9 cellular contexts compared by ENCODE assay signal in the genomic region with DNA sequence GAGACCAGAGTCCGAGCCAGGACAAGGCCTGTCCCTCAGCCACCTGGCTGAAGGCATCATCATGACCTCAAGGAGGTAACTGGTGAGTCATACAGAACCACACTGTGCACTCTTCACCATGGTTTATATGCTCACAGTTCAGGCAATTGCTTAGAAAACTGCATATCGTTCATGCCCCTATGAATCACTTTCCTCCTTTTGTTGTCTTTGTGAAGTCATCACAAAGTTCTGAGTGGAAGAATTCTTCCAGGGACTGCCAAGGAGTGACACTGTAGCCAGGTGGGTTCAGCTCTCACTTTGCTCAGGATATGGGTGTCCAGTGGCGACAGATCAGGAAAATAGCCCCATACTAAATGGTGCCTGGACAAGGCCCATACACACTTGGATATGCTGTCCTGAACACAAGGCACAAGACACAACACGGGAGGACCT.
DNase-seq lines count a peak whose midpoint lies in the region; ATAC-seq and TF ChIP-seq lines count a peak whose summit lies in the region.
"Had no signal": no experiment of that assay in that cellular context is flagged by ENCODE, and none has a peak within 500 bp of the region (broad histone marks: within the 10 kb centered on the region; RNA-seq: fewer than 3 reads in every experiment).

No MANE protein-coding gene starts in this region.

- H3K4me3 Mint-ChIP-seq in MCF 10A (ENCODE audit: unreplicated experiment) = no peak overlapping the region
- peak overlapping the region; percentile 36 for H3K4me3 Mint-ChIP-seq in activated naive CD8-positive, alpha-beta T cell
- H3K4me3 Mint-ChIP-seq: CD14-positive monocyte had no signal

- intact Hi-C loops in MCF 10A (cut with micrococcal nuclease) = no loop called here
- intact Hi-C loops in breast epithelium (cut with DNase I; ENCODE audit: low total_unique reads) = no loop called here
- intact Hi-C loops in posterior vena cava (cut with DNase I) = no loop called here

- H3K9me3 Mint-ChIP-seq in MCF 10A (ENCODE audit: unreplicated experiment) = no peaks in the 10 kb centered on the region
- H3K9me3 Mint-ChIP-seq in activated naive CD8-positive, alpha-beta T cell (ENCODE audit: low read depth) = no peaks in the 10 kb centered on the region

- ATAC-seq in gastroesophageal sphincter = no peak
- no peak for ATAC-seq in HG03460 (IDR thresholded peaks at IDR 0.05; ENCODE audit: unreplicated experiment)

- CTCF ChIA-PET in MCF 10A (lab: Yijun Ruan, JAX) = no interaction called here

- H3K27ac ChIP-seq in breast epithelium (no peak overlapping the region), gastroesophageal sphincter (peak overlapping the region in 3 of 4 donors; percentile 45 to 59 (median 51)), temporal lobe (ENCODE audit: low read depth, low read length) (peak overlapping the region; percentile 44), WERI-Rb-1 (no peak overlapping the region)

- TF ChIP-seq CTCF in MCF 10A (IDR thresholded peaks at IDR 0.05; ENCODE audit: unreplicated experiment) = no peak
- no peak for TF ChIP-seq CTCF in breast epithelium (IDR thresholded peaks at IDR 0.05)
- TF ChIP-seq CTCF in gastroesophageal sphincter (IDR thresholded peaks at IDR 0.05) = no peak
- no peak for TF ChIP-seq CTCF in WERI-Rb-1 (IDR thresholded peaks at IDR 0.05; ENCODE audit: low read depth, low read length)

- POLR2A ChIA-PET in MCF 10A (lab: Yijun Ruan, JAX) = interaction anchor here (0.7 kb wide), 1 partner anchor 1974 kb away, joined by 3 read pairs; no protein-coding TSS in a partner anchor

- H3K27me3 ChIP-seq in breast epithelium (no peaks in the 10 kb centered on the region), gastroesophageal sphincter (no peaks in the 10 kb centered on the region), WERI-Rb-1 (ENCODE audit: insufficient read depth, low read depth, severe bottlenecking) (no peaks in the 10 kb centered on the region)

- H3K4me1 ChIP-seq in breast epithelium = no peaks in the 10 kb centered on the region
- peaks cover 0 to 25% (median 0%) of the 10 kb centered on the region in 3 donors for H3K4me1 ChIP-seq in gastroesophageal sphincter

- DNase-seq in MCF 10A (ENCODE audit: unreplicated experiment) (peak; percentile 85), breast epithelium (ENCODE audit: low spot score in 2 of 2) (no peak), posterior vena cava (ENCODE audit: low spot score) (no peak), WERI-Rb-1 (no peak)

- no peak for TF ChIP-seq EP300 in gastroesophageal sphincter (IDR thresholded peaks at IDR 0.05)

- no peaks in the 10 kb centered on the region for H3K36me3 Mint-ChIP-seq in MCF 10A (ENCODE audit: insufficient read depth, unreplicated experiment)
- H3K36me3 Mint-ChIP-seq in activated naive CD8-positive, alpha-beta T cell = no peaks in the 10 kb centered on the region
- H3K36me3 Mint-ChIP-seq: CD14-positive monocyte had no signal

- WGBS in gastroesophageal sphincter (ENCODE audit: low coverage in 1 of 2), 2 donors = 62 to 73% methylated on average over 2 to 4 of the region's 4 CpGs

- H3K4me3 ChIP-seq in breast epithelium = no peak overlapping the region
- no peak overlapping the region for H3K4me3 ChIP-seq in gastroesophageal sphincter
- no peak overlapping the region for H3K4me3 ChIP-seq in WERI-Rb-1 (ENCODE audit: low read depth, low read length)

- H3K36me3 ChIP-seq in breast epithelium = no peaks in the 10 kb centered on the region
- H3K36me3 ChIP-seq in gastroesophageal sphincter = no peaks in the 10 kb centered on the region
- no peaks in the 10 kb centered on the region; the same call in 1 of the 2 replicates for H3K36me3 ChIP-seq in WERI-Rb-1

- no peak for TF ChIP-seq POLR2A in breast epithelium (IDR thresholded peaks at IDR 0.05)
- TF ChIP-seq POLR2A in gastroesophageal sphincter (IDR thresholded peaks at IDR 0.05) = no peak

- H3K27me3 Mint-ChIP-seq in MCF 10A (ENCODE audit: insufficient read depth, unreplicated experiment) = no peaks in the 10 kb centered on the region
- H3K27me3 Mint-ChIP-seq in activated naive CD8-positive, alpha-beta T cell = no peaks in the 10 kb centered on the region

- peak overlapping the region; percentile 55 for H3K27ac Mint-ChIP-seq in MCF 10A (ENCODE audit: low read depth, unreplicated experiment)
- H3K27ac Mint-ChIP-seq in activated naive CD8-positive, alpha-beta T cell = peak overlapping the region; percentile 35
- H3K27ac Mint-ChIP-seq: CD14-positive monocyte had no signal

- peaks cover 20% of the 10 kb centered on the region for H3K4me1 Mint-ChIP-seq in MCF 10A (ENCODE audit: insufficient read depth, unreplicated experiment)
- peaks cover 10% of the 10 kb centered on the region for H3K4me1 Mint-ChIP-seq in activated naive CD8-positive, alpha-beta T cell (ENCODE audit: low read depth)
- H3K4me1 Mint-ChIP-seq: CD14-positive monocyte had no signal

- no TSS peak for BruUV-seq in MCF 10A (replicated peaks; lab: Mats Ljungman, UMichigan)

- no peaks in the 10 kb centered on the region for H3K9me3 ChIP-seq in breast epithelium
- no peaks in the 10 kb centered on the region for H3K9me3 ChIP-seq in gastroesophageal sphincter
- no peaks in the 10 kb centered on the region for H3K9me3 ChIP-seq in WERI-Rb-1 (ENCODE audit: severe bottlenecking)

Comparison
In these comparisons a context has a peak if more than half of its experiments do, and no peak if none do; other contexts are left out.
1. H3K27ac ChIP-seq: peak in gastroesophageal sphincter (3 of 4) and temporal lobe (single experiment); none in breast epithelium (0 of 2) and WERI-Rb-1 (single experiment).